Comparison of ENCODE assay signal across 10 cellular contexts in the genomic region with DNA sequence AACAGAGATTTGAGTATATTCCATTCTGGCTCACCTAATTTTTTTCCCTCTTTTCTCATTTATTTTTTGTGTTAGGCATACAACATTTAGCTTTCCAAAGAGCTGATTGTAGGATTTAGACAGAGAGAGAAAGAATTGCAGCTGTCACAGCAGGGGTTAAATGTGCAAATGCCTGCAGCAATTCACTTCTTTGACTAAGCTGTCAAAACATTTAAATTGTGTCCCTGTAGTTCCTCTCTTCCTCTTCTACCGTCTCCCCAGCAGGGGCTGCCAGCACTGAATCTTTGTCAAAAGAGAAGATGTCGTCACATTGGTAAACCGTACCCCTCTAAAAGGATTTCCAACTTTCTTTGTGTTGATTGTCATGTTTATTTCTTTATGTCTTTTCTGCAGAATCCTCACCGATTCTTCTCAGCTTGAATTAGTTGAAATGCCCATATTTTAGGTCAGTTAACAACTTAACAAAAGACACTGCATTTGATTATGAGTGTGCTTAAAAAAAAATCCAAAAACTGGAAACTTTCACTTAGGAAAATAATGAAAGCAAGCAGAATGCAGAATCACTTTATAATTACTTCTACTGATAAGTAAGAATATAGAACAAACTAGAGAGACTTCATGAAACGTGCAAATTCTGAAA.
DNase-seq lines count a peak whose midpoint lies in the region; ATAC-seq and TF ChIP-seq lines count a peak whose summit lies in the region.
"Had no signal": no experiment of that assay in that cellular context is flagged by ENCODE, and none has a peak within 500 bp of the region (broad histone marks: within the 10 kb centered on the region; RNA-seq: fewer than 3 reads in every experiment).

No MANE protein-coding gene starts in this region.

- DNase-seq in NCI-H146 treated with DMSO at 0.1 percent for 48 hours (lab: John Stamatoyannopoulos, UW; ENCODE audit: unreplicated experiment) (peak; percentile 16), cardiac fibroblast (ENCODE audit: low read depth in 2 of 2) (peak in 1 of 2 donors; percentile 25), midbrain (lab: John Stamatoyannopoulos, UW) (peak; percentile 51), NCI-H1436 treated with DMSO at 0.1 percent for 48 hours (lab: John Stamatoyannopoulos, UW) (no peak), kidney tubule cell (ENCODE audit: low spot score) (no peak)
- DNase-seq: activated T-cell treated with anti-CD3 and anti-CD28 coated beads, Interleukin-2, amount 50 U/mL, for 4 hours; NCI-H524 had no signal

- ATAC-seq in HG02642 (IDR thresholded peaks at IDR 0.05; ENCODE audit: poor library complexity, unreplicated experiment) (no peak), GM19324 (IDR thresholded peaks at IDR 0.05; ENCODE audit: low FRiP score, unreplicated experiment) (no peak)
- ATAC-seq: activated T-cell treated with anti-CD3 and anti-CD28 coated beads, Interleukin-2, amount 50 U/mL, for 4 hours had no signal

- 0 out of 3 replicates have a peak, but pooled peaks have one; percentile 5 for TF ChIP-seq CTCF in GM12872 (IDR thresholded peaks at IDR 0.05; ENCODE audit: insufficient read depth, low read depth, low read length)
- TF ChIP-seq CTCF in cardiac fibroblast (IDR thresholded peaks at IDR 0.05; ENCODE audit: low read depth, low read length) = peak; percentile 35

- H3K4me3 ChIP-seq in cardiac fibroblast (replicated peaks in 1 of 2; ENCODE audit: low read depth in 2 of 2, low read length in 2 of 2) = no peak overlapping the region

Comparison
In these comparisons a context has a peak if more than half of its experiments do, and no peak if none do; other contexts are left out.
1. DNase-seq: peak in NCI-H146 treated with DMSO at 0.1 percent for 48 hours (single experiment) and midbrain (single experiment); none in NCI-H1436 treated with DMSO at 0.1 percent for 48 hours (single experiment) and kidney tubule cell (single experiment).